In genomic region chr19:54415208-54415900, GRCh38 we compare ENCODE assay signal across 11 cellular contexts. TPM values are rescaled to one million over a fixed set of nuclear protein-coding genes. Genes with fewer than 3 reads are reported as not detected.
DNase-seq lines count a peak whose midpoint lies in the region; ATAC-seq, FAIRE-seq and TF ChIP-seq lines count a peak whose summit lies in the region.
"Had no signal": no experiment of that assay in that cellular context is flagged by ENCODE, and none has a peak within 500 bp of the region (broad histone marks: within the 10 kb centered on the region; RNA-seq: fewer than 3 reads in every experiment).

TSS of gene TTYH1 (plus strand) at chr19:54415464. CDS start at chr19:54415553, 89 bp downstream.

- no peak within 1 kb of the TSS for H3K9ac ChIP-seq in MM.1S (ENCODE audit: low read length)

- H3K9me3 ChIP-seq in CD4-positive, alpha-beta memory T cell (ENCODE audit: control insufficient read depth in 1 of 2, low read length in 2 of 2) = no peaks in the 10 kb centered on the region
- no peaks in the 10 kb centered on the region for H3K9me3 ChIP-seq in T-helper 17 cell (ENCODE audit: control insufficient read depth, low read length, poor library complexity, severe bottlenecking)
- H3K9me3 ChIP-seq in pancreas = no peaks in the 10 kb centered on the region
- no peaks in the 10 kb centered on the region for H3K9me3 ChIP-seq in MM.1S (replicated peaks; ENCODE audit: insufficient read depth, low read length)
- H3K9me3 ChIP-seq: neutrophil had no signal

- peaks cover 12% of the 10 kb centered on the region for H3K4me1 ChIP-seq in CD4-positive, alpha-beta memory T cell (ENCODE audit: insufficient read depth, low read length)
- no peaks in the 10 kb centered on the region for H3K4me1 ChIP-seq in pancreas
- H3K4me1 ChIP-seq in MM.1S (ENCODE audit: low read length) = no peaks in the 10 kb centered on the region

- H3K4me2 ChIP-seq in MM.1S (ENCODE audit: low read depth, low read length) = no peak within 1 kb of the TSS

- POLR2A ChIA-PET in CD4-positive, alpha-beta memory T cell (lab: Charles Lee; ENCODE audit: partially characterized antibody) = no interaction called here

- 3 to 4% methylated on average over 43 to 64 of the region's 68 CpGs for WGBS in pancreas, 2 donors

- H3K36me3 Mint-ChIP-seq in CD4-positive, alpha-beta memory T cell = no peaks in the 10 kb centered on the region
- H3K36me3 Mint-ChIP-seq in T-helper 17 cell (ENCODE audit: low read depth) = peaks cover 13% of the 10 kb centered on the region
- H3K36me3 Mint-ChIP-seq in effector memory CD8-positive, alpha-beta T cell (ENCODE audit: insufficient read depth) = no peaks in the 10 kb centered on the region

- CTCF ChIA-PET in CD4-positive, alpha-beta memory T cell (lab: Charles Lee; ENCODE audit: partially characterized antibody) = no interaction called here

- H3K27ac Mint-ChIP-seq in CD4-positive, alpha-beta memory T cell = no peak within 1 kb of the TSS
- no peak within 1 kb of the TSS for H3K27ac Mint-ChIP-seq in T-helper 17 cell
- peak within 1 kb of the TSS in 1 of 2 donors; percentile 4 for H3K27ac Mint-ChIP-seq in effector memory CD8-positive, alpha-beta T cell

- TF ChIP-seq CTCF in pancreas (IDR thresholded peaks at IDR 0.05) (peak; percentile 31 to 44 (median 40)), MM.1S (IDR thresholded peaks at IDR 0.05; ENCODE audit: low read length) (no peak)

- no peaks in the 10 kb centered on the region for H3F3A ChIP-seq in MM.1S (ENCODE audit: insufficient read depth, low read length)

- no peaks in the 10 kb centered on the region for H4K20me1 ChIP-seq in MM.1S (ENCODE audit: insufficient read depth, low read length)

- H3K27me3 ChIP-seq in CD4-positive, alpha-beta memory T cell (ENCODE audit: insufficient read depth, low read length) = peaks cover 19% of the 10 kb centered on the region
- H3K27me3 ChIP-seq in pancreas = peaks cover 0 to 9% (median 3%) of the 10 kb centered on the region in 4 donors
- peaks cover 53% of the 10 kb centered on the region for H3K27me3 ChIP-seq in MM.1S (replicated peaks; ENCODE audit: insufficient read depth, low read length)

- peaks cover 10 to 21% (median 14%) of the 10 kb centered on the region in 4 donors for H3K4me1 Mint-ChIP-seq in CD4-positive, alpha-beta memory T cell
- peaks cover 19% of the 10 kb centered on the region for H3K4me1 Mint-ChIP-seq in T-helper 17 cell
- peaks cover 13 to 16% of the 10 kb centered on the region in 2 donors for H3K4me1 Mint-ChIP-seq in effector memory CD8-positive, alpha-beta T cell (ENCODE audit: low read depth in 2 of 2)

- ATAC-seq in T-helper 17 cell (peak; percentile 75), pancreas (peak; percentile 37 to 74 (median 54)), GM19328 (IDR thresholded peaks at IDR 0.05; ENCODE audit: unreplicated experiment) (no peak)
- ATAC-seq in effector memory CD8-positive, alpha-beta T cell (replicated peaks) = peak; percentile 63

- no peaks in the 10 kb centered on the region for H3K79me2 ChIP-seq in MM.1S (ENCODE audit: low read length)

- H3K27me3 Mint-ChIP-seq in CD4-positive, alpha-beta memory T cell = peaks cover 36 to 39% of the 10 kb centered on the region in 2 donors
- peaks cover 34% of the 10 kb centered on the region for H3K27me3 Mint-ChIP-seq in T-helper 17 cell
- peaks cover 41 to 50% of the 10 kb centered on the region in 2 donors for H3K27me3 Mint-ChIP-seq in effector memory CD8-positive, alpha-beta T cell

- no peaks in the 10 kb centered on the region for H3K9me2 ChIP-seq in MM.1S (replicated peaks; ENCODE audit: insufficient read depth, low read length)

- DNase-seq in CD4-positive, alpha-beta memory T cell = peak in 3 of 5 donors; percentile 18 to 24 (median 22)
- peak in 1 of 3 donors; percentile 29 for DNase-seq in T-helper 17 cell
- DNase-seq in effector memory CD8-positive, alpha-beta T cell = peak in 2 of 3 experiments; percentile 26 to 31
- peak in 3 of 6 donors; percentile 45 to 78 (median 60) for DNase-seq in pancreas
- DNase-seq in MM.1S = no peak
- no peak for DNase-seq in DMS153 (lab: John Stamatoyannopoulos, UW)
- no peak for DNase-seq in mucosa of gallbladder (ENCODE audit: low spot score)
- DNase-seq: IMR-90 had no signal

- no peaks in the 10 kb centered on the region for H3K36me3 ChIP-seq in CD4-positive, alpha-beta memory T cell (ENCODE audit: insufficient read depth, low read length)
- H3K36me3 ChIP-seq in pancreas (no peaks in the 10 kb centered on the region), MM.1S (replicated peaks; ENCODE audit: insufficient read depth, low read length) (no peaks in the 10 kb centered on the region)
- H3K36me3 ChIP-seq: neutrophil had no signal

- peaks cover 0 to 5% (median 1%) of the 10 kb centered on the region in 8 donors for H3K9me3 Mint-ChIP-seq in CD4-positive, alpha-beta memory T cell
- H3K9me3 Mint-ChIP-seq in effector memory CD8-positive, alpha-beta T cell = peaks cover 6 to 10% of the 10 kb centered on the region in 2 donors

- H3K27ac ChIP-seq in CD4-positive, alpha-beta memory T cell (ENCODE audit: low read depth, low read length) = no peak within 1 kb of the TSS
- peak within 1 kb of the TSS in 2 of 4 donors; percentile 46 to 63 for H3K27ac ChIP-seq in pancreas
- no peak within 1 kb of the TSS for H3K27ac ChIP-seq in MM.1S (ENCODE audit: low read length)
- H3K27ac ChIP-seq: neutrophil had no signal

- intact Hi-C loops in CD4-positive, alpha-beta memory T cell (cut with micrococcal nuclease) = no loop called here
- intact Hi-C loops in pancreas (cut with DNase I) = no loop called here

- FAIRE-seq in pancreas (lab: Jason Lieb, UNC) = no peak
- FAIRE-seq: G401.6 had no signal

- no peak within 1 kb of the TSS for H2AFZ ChIP-seq in MM.1S (ENCODE audit: low read length)

- peak within 1 kb of the TSS in 2 of 8 donors; percentile 33 to 35 for H3K4me3 Mint-ChIP-seq in CD4-positive, alpha-beta memory T cell
- peak within 1 kb of the TSS; percentile 32 for H3K4me3 Mint-ChIP-seq in T-helper 17 cell
- H3K4me3 Mint-ChIP-seq in effector memory CD8-positive, alpha-beta T cell = no peak within 1 kb of the TSS

- H3K4me3 ChIP-seq in CD4-positive, alpha-beta memory T cell (ENCODE audit: low read length in 2 of 2) = no peak within 1 kb of the TSS
- H3K4me3 ChIP-seq in pancreas = peak within 1 kb of the TSS in 3 of 4 donors; percentile 27 to 44 (median 41)
- H3K4me3 ChIP-seq in MM.1S (ENCODE audit: low read length) = no peak within 1 kb of the TSS

RNA-seq across cellular contexts. Expression of gene TTYH1, which starts in this region (rescaled TPM):
- not detected for total RNA-seq in CD4-positive, alpha-beta memory T cell
- under 1 TPM in 1 of 2 donors, not detected in 1; 0.29 TPM for polyA plus RNA-seq in CD4-positive, alpha-beta memory T cell
- total RNA-seq in T-helper 17 cell = not detected
- total RNA-seq in pancreas = 10 to 100 TPM; 20.8 to 38.1 (median 24.6) TPM
- 10 to 100 TPM; 40.0 to 78.0 TPM for polyA plus RNA-seq in pancreas
- total RNA-seq in mucosa of gallbladder = 2.7 TPM
- total RNA-seq: IMR-90 had no signal
- polyA plus RNA-seq: IMR-90 had no signal

Comparison
In these comparisons a context has a peak if more than half of its experiments do, and no peak if none do; other contexts are left out.
1. RNA of gene TTYH1 (polyA plus RNA-seq): 40.0 to 78.0 TPM in pancreas; 0.29 TPM in CD4-positive, alpha-beta memory T cell; every median in the first group is over 10 times any median in the second.
2. Peak in DNase-seq in CD4-positive, alpha-beta memory T cell; RNA of the gene not detected or under 1 TPM.
3. Peak in ATAC-seq in T-helper 17 cell; RNA of the gene not detected or under 1 TPM.
4. DNase-seq: peak in effector memory CD8-positive, alpha-beta T cell (2 of 3); none in MM.1S (single experiment), DMS153 (single experiment) and mucosa of gallbladder (single experiment).
5. H3K4me3 ChIP-seq: peak in pancreas (3 of 4); none in CD4-positive, alpha-beta memory T cell (0 of 2) and MM.1S (single experiment).